Comparison of ENCODE assay signal across 1 cellular context in genomic region chr12:53145383-53145782, GRCh38.
TF ChIP-seq lines count a peak whose summit lies in the region.

No MANE protein-coding gene starts in this region.

TF ChIP-seq in HepG2, 621 proteins besides CTCF, POLR2A, EP300 and RAD21 (continued from another document and continues in another):
- TF ChIP-seq, protein P1, sequence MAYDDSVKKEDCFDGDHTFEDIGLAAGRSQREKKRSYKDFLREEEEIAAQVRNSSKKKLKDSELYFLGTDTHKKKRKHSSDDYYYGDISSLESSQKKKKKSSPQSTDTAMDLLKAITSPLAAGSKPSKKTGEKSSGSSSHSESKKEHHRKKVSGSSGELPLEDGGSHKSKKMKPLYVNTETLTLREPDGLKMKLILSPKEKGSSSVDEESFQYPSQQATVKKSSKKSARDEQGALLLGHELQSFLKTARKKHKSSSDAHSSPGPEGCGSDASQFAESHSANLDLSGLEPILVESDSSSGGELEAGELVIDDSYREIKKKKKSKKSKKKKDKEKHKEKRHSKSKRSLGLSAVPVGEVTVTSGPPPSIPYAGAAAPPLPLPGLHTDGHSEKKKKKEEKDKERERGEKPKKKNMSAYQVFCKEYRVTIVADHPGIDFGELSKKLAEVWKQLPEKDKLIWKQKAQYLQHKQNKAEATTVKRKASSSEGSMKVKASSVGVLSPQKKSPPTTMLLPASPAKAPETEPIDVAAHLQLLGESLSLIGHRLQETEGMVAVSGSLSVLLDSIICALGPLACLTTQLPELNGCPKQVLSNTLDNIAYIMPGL (CRISPR knock-in tag; IDR thresholded peaks at IDR 0.05; ENCODE audit: borderline replicate concordance in 1 of 2, low read depth in 1 of 2) = no peak
- 0 out of 2 replicates have a peak, but pooled peaks have one; percentile 41 for TF ChIP-seq NFIC (IDR thresholded peaks at IDR 0.05; ENCODE audit: low read length)
- TF ChIP-seq ZSCAN29 (CRISPR knock-in tag; conservative IDR thresholded peaks at IDR 0.05) = no peak
- TF ChIP-seq ZNF790 (CRISPR knock-in tag; IDR thresholded peaks at IDR 0.05; ENCODE audit: borderline replicate concordance) = no peak
- TF ChIP-seq NR2F2 (IDR thresholded peaks at IDR 0.05; ENCODE audit: borderline replicate concordance, low read depth) = peak; percentile 83
- TF ChIP-seq ZNF543 (CRISPR knock-in tag; IDR thresholded peaks at IDR 0.05) = no peak
- peak; percentile 49; the same call in 1 of the 2 replicates for TF ChIP-seq HMG20A (CRISPR knock-in tag; IDR thresholded peaks at IDR 0.05; ENCODE audit: borderline replicate concordance)
- TF ChIP-seq MXI1 (IDR thresholded peaks at IDR 0.05; ENCODE audit: borderline replicate concordance, low read depth, low read length) = 0 out of 3 replicates have a peak, but pooled peaks have one; percentile 26
- no peak for TF ChIP-seq ZNF713 (CRISPR knock-in tag; IDR thresholded peaks at IDR 0.05)
- TF ChIP-seq ETV5 (CRISPR knock-in tag; IDR thresholded peaks at IDR 0.05; ENCODE audit: borderline replicate concordance) = peak; percentile 70; the same call in 1 of the 2 replicates
- TF ChIP-seq ZMYM4 (CRISPR knock-in tag; IDR thresholded peaks at IDR 0.05) = peak; percentile 36; the same call in 1 of the 2 replicates
- TF ChIP-seq FIP1L1 (IDR thresholded peaks at IDR 0.05; ENCODE audit: borderline replicate concordance, insufficient read depth, low read depth, low read length) = no peak
- no peak for TF ChIP-seq DDIT3 (CRISPR knock-in tag; IDR thresholded peaks at IDR 0.05)
- TF ChIP-seq ELF1 (CRISPR knock-in tag; IDR thresholded peaks at IDR 0.05) = peak; percentile 58
- no peak for TF ChIP-seq SNAI1 (CRISPR knock-in tag; IDR thresholded peaks at IDR 0.05; ENCODE audit: borderline replicate concordance)
- peak; percentile 48 for TF ChIP-seq NCOA2 (CRISPR knock-in tag; IDR thresholded peaks at IDR 0.05)
- TF ChIP-seq GABPB1 (CRISPR knock-in tag; IDR thresholded peaks at IDR 0.05) = peak; percentile 66
- peak; percentile 84 for TF ChIP-seq NR2C2 (CRISPR knock-in tag; IDR thresholded peaks at IDR 0.05; ENCODE audit: borderline replicate concordance)
- TF ChIP-seq RFX5 (IDR thresholded peaks at IDR 0.05; ENCODE audit: low read depth, low read length) = no peak
- peak; percentile 95 for TF ChIP-seq RXRA (CRISPR knock-in tag; IDR thresholded peaks at IDR 0.05)
- peak; percentile 31; the same call in 1 of the 2 replicates for TF ChIP-seq IKZF5 (CRISPR knock-in tag; IDR thresholded peaks at IDR 0.05)
- TF ChIP-seq PAXIP1 (CRISPR knock-in tag; conservative IDR thresholded peaks at IDR 0.05) = peak; percentile 74
- no peak for TF ChIP-seq JUND (CRISPR knock-in tag; IDR thresholded peaks at IDR 0.05)
- no peak for TF ChIP-seq ZBTB37 (CRISPR knock-in tag; IDR thresholded peaks at IDR 0.05)
- TF ChIP-seq, protein P2, sequence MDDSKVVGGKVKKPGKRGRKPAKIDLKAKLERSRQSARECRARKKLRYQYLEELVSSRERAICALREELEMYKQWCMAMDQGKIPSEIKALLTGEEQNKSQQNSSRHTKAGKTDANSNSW (CRISPR knock-in tag; IDR thresholded peaks at IDR 0.05; ENCODE audit: borderline replicate concordance) = no peak
- no peak for TF ChIP-seq HNRNPUL1 (IDR thresholded peaks at IDR 0.05; ENCODE audit: low read depth, low read length)
- TF ChIP-seq ZNF788 (CRISPR knock-in tag; IDR thresholded peaks at IDR 0.05; ENCODE audit: borderline replicate concordance) = 0 out of 2 replicates have a peak, but pooled peaks have one; percentile 50
- 0 out of 2 replicates have a peak, but pooled peaks have one; percentile 21 for TF ChIP-seq BHLHE40 (IDR thresholded peaks at IDR 0.05; ENCODE audit: low read length)
- TF ChIP-seq TBX3 (IDR thresholded peaks at IDR 0.05; ENCODE audit: borderline replicate concordance) = 0 out of 2 replicates have a peak, but pooled peaks have one; percentile 13
- TF ChIP-seq ZNF180 (CRISPR knock-in tag; IDR thresholded peaks at IDR 0.05; ENCODE audit: borderline replicate concordance, low read depth) = no peak
- no peak for TF ChIP-seq KAT7 (CRISPR knock-in tag; IDR thresholded peaks at IDR 0.05; ENCODE audit: borderline replicate concordance)
- no peak for TF ChIP-seq ZNF468 (CRISPR knock-in tag; IDR thresholded peaks at IDR 0.05)
- 0 out of 2 replicates have a peak, but pooled peaks have one; percentile 46 for TF ChIP-seq MEF2D (CRISPR knock-in tag; IDR thresholded peaks at IDR 0.05)
- TF ChIP-seq ZNF292 (CRISPR knock-in tag; IDR thresholded peaks at IDR 0.05; ENCODE audit: borderline replicate concordance, low read depth) = no peak
- TF ChIP-seq CREM (IDR thresholded peaks at IDR 0.05) = peak; percentile 71; the same call in 1 of the 2 replicates
- no peak for TF ChIP-seq CREM (CRISPR knock-in tag; IDR thresholded peaks at IDR 0.05)
- TF ChIP-seq, protein P3, sequence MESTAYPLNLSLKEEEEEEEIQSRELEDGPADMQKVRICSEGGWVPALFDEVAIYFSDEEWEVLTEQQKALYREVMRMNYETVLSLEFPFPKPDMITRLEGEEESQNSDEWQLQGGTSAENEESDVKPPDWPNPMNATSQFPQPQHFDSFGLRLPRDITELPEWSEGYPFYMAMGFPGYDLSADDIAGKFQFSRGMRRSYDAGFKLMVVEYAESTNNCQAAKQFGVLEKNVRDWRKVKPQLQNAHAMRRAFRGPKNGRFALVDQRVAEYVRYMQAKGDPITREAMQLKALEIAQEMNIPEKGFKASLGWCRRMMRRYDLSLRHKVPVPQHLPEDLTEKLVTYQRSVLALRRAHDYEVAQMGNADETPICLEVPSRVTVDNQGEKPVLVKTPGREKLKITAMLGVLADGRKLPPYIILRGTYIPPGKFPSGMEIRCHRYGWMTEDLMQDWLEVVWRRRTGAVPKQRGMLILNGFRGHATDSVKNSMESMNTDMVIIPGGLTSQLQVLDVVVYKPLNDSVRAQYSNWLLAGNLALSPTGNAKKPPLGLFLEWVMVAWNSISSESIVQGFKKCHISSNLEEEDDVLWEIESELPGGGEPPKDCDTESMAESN (CRISPR knock-in tag; conservative IDR thresholded peaks at IDR 0.05) = peak; percentile 51; the same call in 1 of the 2 replicates
- TF ChIP-seq ZNF800 (CRISPR knock-in tag; IDR thresholded peaks at IDR 0.05) = no peak
- TF ChIP-seq ZNF160 (CRISPR knock-in tag; IDR thresholded peaks at IDR 0.05) = no peak
- TF ChIP-seq TAF15 (IDR thresholded peaks at IDR 0.05; ENCODE audit: low read depth, low read length, poor library complexity, severe bottlenecking) = no peak
- TF ChIP-seq CEBPB (IDR thresholded peaks at IDR 0.05; ENCODE audit: borderline replicate concordance, low read depth, low read length) = peak; percentile 93
- peak; percentile 77 for TF ChIP-seq ZMYM2 (CRISPR knock-in tag; IDR thresholded peaks at IDR 0.05)
- TF ChIP-seq ZNF781 (CRISPR knock-in tag; IDR thresholded peaks at IDR 0.05; ENCODE audit: borderline replicate concordance, not compliant biosample characterization) = no peak
- 0 out of 2 replicates have a peak, but pooled peaks have one; percentile 39 for TF ChIP-seq ZNF644 (CRISPR knock-in tag; IDR thresholded peaks at IDR 0.05; ENCODE audit: low read depth)
- peak; percentile 20; the same call in 1 of the 2 replicates for TF ChIP-seq PHF21A (CRISPR knock-in tag; IDR thresholded peaks at IDR 0.05)
- TF ChIP-seq KLF6 (CRISPR knock-in tag; IDR thresholded peaks at IDR 0.05) = no peak
- peak; percentile 48; the same call in 1 of the 2 replicates for TF ChIP-seq ZNF574 (CRISPR knock-in tag; IDR thresholded peaks at IDR 0.05)
- no peak for TF ChIP-seq ZNF775 (CRISPR knock-in tag; IDR thresholded peaks at IDR 0.05; ENCODE audit: borderline replicate concordance)
- TF ChIP-seq SAP130 (CRISPR knock-in tag; IDR thresholded peaks at IDR 0.05; ENCODE audit: low read depth) = peak; percentile 54
- TF ChIP-seq HNF4G (IDR thresholded peaks at IDR 0.05; ENCODE audit: borderline replicate concordance, low read depth, low read length) = peak; percentile 99
- peak; percentile 96 for TF ChIP-seq HNF4G (CRISPR knock-in tag; IDR thresholded peaks at IDR 0.05; ENCODE audit: borderline replicate concordance, low read depth)
